In the genomic region with DNA sequence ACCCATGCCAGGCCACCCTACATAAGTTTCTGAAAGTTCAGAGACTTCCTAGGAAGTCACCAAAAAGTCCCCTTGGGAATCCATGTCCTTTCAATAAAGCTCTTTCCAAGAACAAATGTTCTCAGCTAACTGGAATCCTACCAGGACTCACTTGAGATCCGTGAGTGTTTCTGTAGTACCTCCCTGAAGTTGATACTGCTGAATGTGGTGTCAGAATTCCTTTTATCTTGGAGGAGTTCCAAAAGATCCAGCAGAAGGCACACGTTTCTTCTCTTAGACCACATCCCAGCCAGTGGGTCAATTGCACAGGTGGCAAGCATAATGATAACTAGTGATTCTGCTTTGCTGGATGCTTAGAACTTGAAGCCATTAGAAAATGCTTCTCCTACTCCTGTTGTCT, we compare ENCODE assay signal across 16 cellular contexts.
"Had no signal": no experiment of that assay in that cellular context is flagged by ENCODE, and none has a peak within 500 bp of the region (broad histone marks: within the 10 kb centered on the region; RNA-seq: fewer than 3 reads in every experiment).

No MANE protein-coding gene starts in this region.

- H3K4me1 ChIP-seq: suprapubic skin had no signal

- DNase-seq: activated naive CD4-positive, alpha-beta T cell treated with Interleukin-2 at 50 U/mL for 16 hours; activated naive CD8-positive, alpha-beta T cell treated with anti-CD3 and anti-CD28 coated beads, Interleukin-2, amount 50 U/mL, for 24 hours; activated T-cell treated with anti-CD3 and anti-CD28 coated beads for 4 hours; dorsolateral prefrontal cortex; hippocampal formation; kidney; mammary epithelial cell; naive thymus-derived CD4-positive, alpha-beta T cell; pancreas; T-helper 1 cell; T1000 had no signal

- H3K27me3 ChIP-seq: ascending aorta, suprapubic skin had no signal

- H3K36me3 ChIP-seq: ascending aorta, pancreas, suprapubic skin had no signal

- H3K9me3 ChIP-seq: ascending aorta, pancreas, suprapubic skin had no signal

- H3K27ac ChIP-seq: ascending aorta, dorsolateral prefrontal cortex, pancreas, skin epidermis, suprapubic skin had no signal

- ATAC-seq: activated CD4-positive, CD25-positive, alpha-beta regulatory T cell treated with anti-CD3 and anti-CD28 coated beads, Interleukin-2, amount 50 U/mL, for 24 hours; activated naive CD8-positive, alpha-beta T cell treated with anti-CD3 and anti-CD28 coated beads, Interleukin-2, amount 50 U/mL, for 24 hours; naive thymus-derived CD4-positive, alpha-beta T cell; pancreas; SK-N-SH treated with all-trans-retinoic acid at 6 μM for 48 hours had no signal

- H3K4me3 ChIP-seq: ascending aorta, dorsolateral prefrontal cortex, pancreas, skin epidermis, suprapubic skin had no signal
